Comparison of ENCODE assay signal across 8 cellular contexts in the genomic region with DNA sequence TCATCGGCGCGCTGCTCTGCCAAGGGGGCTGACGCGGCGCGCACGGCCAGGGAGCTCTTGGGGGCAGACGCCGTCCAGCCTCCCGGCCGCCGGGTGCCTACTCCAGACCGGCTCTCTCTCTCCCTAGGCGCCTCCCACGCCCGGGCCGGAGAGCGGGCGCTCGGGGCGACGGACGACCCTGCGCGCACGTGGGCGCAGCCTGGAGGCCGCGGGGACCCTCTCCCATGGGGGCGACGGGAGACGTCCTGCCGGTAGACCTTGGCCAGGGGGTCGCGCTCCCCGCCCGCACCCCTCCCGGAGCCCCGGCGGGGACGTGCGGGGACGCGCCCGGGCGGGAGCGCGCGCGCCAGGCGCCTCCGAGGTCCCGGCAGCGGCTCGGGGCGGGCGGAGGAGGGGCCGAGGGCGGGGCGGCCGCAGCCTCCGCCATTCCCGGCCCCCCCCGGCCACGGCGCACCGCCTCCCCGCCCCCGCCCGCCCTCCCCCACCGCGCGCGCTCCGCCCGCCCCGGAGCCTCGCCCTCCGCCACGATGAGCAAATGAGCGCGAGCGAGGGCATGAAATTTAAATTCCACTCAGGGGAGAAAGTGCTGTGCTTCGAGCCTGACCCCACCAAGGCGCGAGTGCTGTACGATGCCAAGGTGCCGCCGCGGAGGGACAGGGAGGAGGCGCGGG. TPM values are rescaled to one million over a fixed set of nuclear protein-coding genes. Genes with fewer than 3 reads are reported as not detected.
A peak's percentile ranks its signal among the peaks of the same experiment; 100 is the strongest.
DNase-seq lines count a peak whose midpoint lies in the region; ATAC-seq and TF ChIP-seq lines count a peak whose summit lies in the region.

A gene with protein sequence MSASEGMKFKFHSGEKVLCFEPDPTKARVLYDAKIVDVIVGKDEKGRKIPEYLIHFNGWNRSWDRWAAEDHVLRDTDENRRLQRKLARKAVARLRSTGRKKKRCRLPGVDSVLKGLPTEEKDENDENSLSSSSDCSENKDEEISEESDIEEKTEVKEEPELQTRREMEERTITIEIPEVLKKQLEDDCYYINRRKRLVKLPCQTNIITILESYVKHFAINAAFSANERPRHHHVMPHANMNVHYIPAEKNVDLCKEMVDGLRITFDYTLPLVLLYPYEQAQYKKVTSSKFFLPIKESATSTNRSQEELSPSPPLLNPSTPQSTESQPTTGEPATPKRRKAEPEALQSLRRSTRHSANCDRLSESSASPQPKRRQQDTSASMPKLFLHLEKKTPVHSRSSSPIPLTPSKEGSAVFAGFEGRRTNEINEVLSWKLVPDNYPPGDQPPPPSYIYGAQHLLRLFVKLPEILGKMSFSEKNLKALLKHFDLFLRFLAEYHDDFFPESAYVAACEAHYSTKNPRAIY (plus strand): TSS at position 509 of the 671 bp plus-strand sequence. CDS start 27 bp downstream, at position 536.

- peak within 1 kb of the TSS; percentile 96 to 98 (median 98) for H3K4me3 Mint-ChIP-seq in nephron

- peak within 1 kb of the TSS; percentile 78 for H2AFZ ChIP-seq in OCI-LY7 (ENCODE audit: low read length)

- H4K20me1 ChIP-seq in OCI-LY7 (ENCODE audit: insufficient read depth, low read length): no peaks in the 10 kb centered on the region

- H3K27ac ChIP-seq in OCI-LY7 (ENCODE audit: low read depth, low read length, poor library complexity, severe bottlenecking): peak within 1 kb of the TSS; percentile 99
- peak within 1 kb of the TSS; percentile 80 to 92 for H3K27ac ChIP-seq in tibial artery

- POLR2A ChIA-PET in OCI-LY7 (lab: Charles Lee): interaction anchor here (0.5 to 2.2 kb wide), 3 partner anchors 10 to 67 kb away, joined by 4 to 5 read pairs (median 5); no protein-coding TSS in a partner anchor

- H3K4me1 ChIP-seq in OCI-LY7 (ENCODE audit: insufficient read depth, low read length, poor library complexity, severe bottlenecking) (peaks cover 20% of the 10 kb centered on the region), tibial artery (peaks cover 0 to 6% (median 0%) of the 10 kb centered on the region in 4 donors)

- TF ChIP-seq CTCF in AG10803 (conservative IDR thresholded peaks at IDR 0.05; ENCODE audit: low read length): no peak
- no peak for TF ChIP-seq CTCF in OCI-LY7 (conservative IDR thresholded peaks at IDR 0.05; ENCODE audit: low read length)
- no peak for TF ChIP-seq CTCF in foreskin fibroblast (IDR thresholded peaks at IDR 0.05; ENCODE audit: low read depth, low read length)
- no peak for TF ChIP-seq CTCF in nephron (IDR thresholded peaks at IDR 0.05; ENCODE audit: unreplicated experiment in 3 of 3)
- TF ChIP-seq CTCF in tibial artery (IDR thresholded peaks at IDR 0.05): peak in 1 of 2 experiments; percentile 4

- peak within 1 kb of the TSS; percentile 98 for H3K4me2 ChIP-seq in OCI-LY7 (ENCODE audit: low read length)

- no peaks in the 10 kb centered on the region for H3K9me2 ChIP-seq in OCI-LY7 (ENCODE audit: insufficient read depth, low read length)

- H3K9me3 Mint-ChIP-seq in nephron: no peaks in the 10 kb centered on the region

- peaks cover 23% of the 10 kb centered on the region; the same call in 1 of the 2 replicates for H3K79me2 ChIP-seq in OCI-LY7 (ENCODE audit: insufficient read depth, low read depth, low read length)

- H3K27me3 Mint-ChIP-seq in nephron (ENCODE audit: low read depth): no peaks in the 10 kb centered on the region

- peaks cover 6% of the 10 kb centered on the region for H3K4me1 Mint-ChIP-seq in nephron

- CTCF ChIA-PET in OCI-LY7 (lab: Charles Lee; ENCODE audit: unreplicated experiment): no interaction called here

- peak within 1 kb of the TSS; percentile 71 to 94 (median 88) for H3K27ac Mint-ChIP-seq in nephron

- no TSS peak for BruUV-seq in OCI-LY7 (replicated peaks; lab: Mats Ljungman, UMichigan)

- H3K4me3 ChIP-seq in AG10803 (ENCODE audit: low read length) (peak within 1 kb of the TSS; percentile 82), OCI-LY7 (ENCODE audit: low read depth, low read length, poor library complexity, severe bottlenecking) (peak within 1 kb of the TSS; percentile 95), foreskin fibroblast (ENCODE audit: low read depth in 1 of 2, low read length in 2 of 2) (peak within 1 kb of the TSS; percentile 68 to 89), tibial artery (peak within 1 kb of the TSS; percentile 65 to 75)

- intact Hi-C loops in OCI-LY7 (cut with micrococcal nuclease; ENCODE audit: unreplicated experiment) (loop anchor here (1.0 to 5.0 kb wide), 2 partner anchors 396 to 647 kb away; a partner anchor contains a TSS), tibial artery (cut with DNase I; ENCODE audit: low total_unique reads) (no loop called here)

- H3K36me3 Mint-ChIP-seq in nephron (ENCODE audit: low read depth): peaks cover 17% of the 10 kb centered on the region

- H3K27me3 ChIP-seq in tibial artery: no peaks in the 10 kb centered on the region

- H3K36me3 ChIP-seq in OCI-LY7 (ENCODE audit: insufficient read depth, low read length) (peaks cover 19% of the 10 kb centered on the region), tibial artery (peaks cover 0 to 3% (median 2%) of the 10 kb centered on the region in 3 donors)

- no peaks in the 10 kb centered on the region for H3K9me3 ChIP-seq in OCI-LY7 (ENCODE audit: low read length)
- H3K9me3 ChIP-seq in tibial artery: no peaks in the 10 kb centered on the region

- DNase-seq in AG10803 (ENCODE audit: low read depth) (peak; percentile 69), OCI-LY7 (ENCODE audit: low spot score) (peak; percentile 56), foreskin fibroblast (peak; percentile 68 to 84), tibial artery (peak; percentile 45 to 79)
- peak; percentile 12 for DNase-seq in activated gamma-delta T cell treated with anti-CD3 and anti-CD28 coated beads, Interleukin-2, amount 50 U/mL, for 16 hours (ENCODE audit: low read depth)

- ATAC-seq in GM18520 (IDR thresholded peaks at IDR 0.05; ENCODE audit: unreplicated experiment) (peak; percentile 18), HG03045 (IDR thresholded peaks at IDR 0.05; ENCODE audit: unreplicated experiment) (peak; percentile 42)

RNA-seq across cellular contexts. Expression of the gene that starts here (rescaled TPM):
- total RNA-seq in OCI-LY7 (2014; rRNA removed; shearing (Covaris generic)): 29.4 and 40.7 TPM in 2 replicates
- 42.5 and 47.7 TPM in 2 replicates for total RNA-seq in OCI-LY7 (2022)

Comparison
In these comparisons a context has a peak if more than half of its experiments do, and no peak if none do; other contexts are left out.
1. Peak in every context shown above with its lines: DNase-seq, ATAC-seq, H3K4me3 ChIP-seq and H3K27ac ChIP-seq.
2. DNase-seq: peak in every context shown above with its lines; median percentile 76 in foreskin fibroblast; 69 in AG10803; 62 in tibial artery; 56 in OCI-LY7; 12 in activated gamma-delta T cell treated with anti-CD3 and anti-CD28 coated beads, Interleukin-2, amount 50 U/mL, for 16 hours.